In genomic region chr10:119143657-119144056, GRCh38 we compare ENCODE assay signal across 16 cellular contexts. TPM values are rescaled to one million over a fixed set of nuclear protein-coding genes. Genes with fewer than 3 reads are reported as not detected.
DNase-seq lines count a peak whose midpoint lies in the region; ATAC-seq and TF ChIP-seq lines count a peak whose summit lies in the region.
"Had no signal": no experiment of that assay in that cellular context is flagged by ENCODE, and none has a peak within 500 bp of the region (broad histone marks: within the 10 kb centered on the region; RNA-seq: fewer than 3 reads in every experiment).

No MANE protein-coding gene starts in this region.

- no peak for ATAC-seq in activated T-cell treated with anti-CD3 and anti-CD28 coated beads, Interleukin-2, amount 50 U/mL, for 72 hours (replicated peaks in 1 of 2)
- ATAC-seq in heart left ventricle, result no peak
- ATAC-seq: GM23338, HCT116 had no signal

- TF ChIP-seq CTCF in adrenal gland (IDR thresholded peaks at IDR 0.05), result no peak
- TF ChIP-seq CTCF in sigmoid colon (IDR thresholded peaks at IDR 0.05), result no peak
- TF ChIP-seq CTCF in heart left ventricle (IDR thresholded peaks at IDR 0.05), result no peak

- H3K4me1 ChIP-seq in adrenal gland (replicated peaks in 1 of 2) (peaks cover 7 to 12% of the 10 kb centered on the region in 2 donors), sigmoid colon (no peaks in the 10 kb centered on the region), heart left ventricle (peaks cover 0 to 11% (median 0%) of the 10 kb centered on the region in 12 donors)

- H3K27ac ChIP-seq in adrenal gland (peak overlapping the region in 3 of 5 donors; percentile 46 to 53 (median 53)), sigmoid colon (no peak overlapping the region), heart left ventricle (no peak overlapping the region)

- H3K36me3 ChIP-seq in adrenal gland (replicated peaks in 1 of 2) (peaks cover 0 to 12% of the 10 kb centered on the region in 2 donors), sigmoid colon (peaks cover 10 to 63% (median 16%) of the 10 kb centered on the region in 4 donors), heart left ventricle (peaks cover 0 to 81% (median 49%) of the 10 kb centered on the region in 9 donors)

- TF ChIP-seq POLR2A in adrenal gland (IDR thresholded peaks at IDR 0.05) (no peak), sigmoid colon (IDR thresholded peaks at IDR 0.05) (no peak), heart left ventricle (IDR thresholded peaks at IDR 0.05) (no peak)

- H3K4me3 Mint-ChIP-seq in activated T-cell treated with anti-CD3 and anti-CD28 coated beads, Interleukin-2, amount 50 U/mL, for 72 hours, result no peak overlapping the region
- H3K4me3 Mint-ChIP-seq: CD4-positive, alpha-beta memory T cell; GM23338; H9 had no signal

- H3K9me3 ChIP-seq in adrenal gland (replicated peaks in 1 of 3) (no peaks in the 10 kb centered on the region), sigmoid colon (no peaks in the 10 kb centered on the region), heart left ventricle (no peaks in the 10 kb centered on the region)

- no peak for TF ChIP-seq EP300 in sigmoid colon (IDR thresholded peaks at IDR 0.05)

- no peak overlapping the region for H3K4me3 ChIP-seq in adrenal gland
- H3K4me3 ChIP-seq in sigmoid colon, result no peak overlapping the region
- H3K4me3 ChIP-seq in heart left ventricle, result no peak overlapping the region
- H3K4me3 ChIP-seq: GM23338 had no signal

- 92 to 97% (median 93%) methylated on average over 8 to 10 of the region's 10 CpGs for WGBS in adrenal gland, 4 donors
- WGBS in sigmoid colon, 2 donors, result 86 to 96% methylated on average over 10 of the region's 10 CpGs
- WGBS in heart left ventricle, 4 donors, result 79 to 92% (median 83%) methylated on average over 9 to 10 of the region's 10 CpGs

- H3K9me3 Mint-ChIP-seq in activated T-cell treated with anti-CD3 and anti-CD28 coated beads, Interleukin-2, amount 50 U/mL, for 72 hours, result no peaks in the 10 kb centered on the region
- H3K9me3 Mint-ChIP-seq: H9 had no signal

- H3K36me3 Mint-ChIP-seq in activated T-cell treated with anti-CD3 and anti-CD28 coated beads, Interleukin-2, amount 50 U/mL, for 72 hours (ENCODE audit: insufficient read depth in 2 of 2), result peaks cover 0 to 7% of the 10 kb centered on the region in 2 donors

- H3K27me3 ChIP-seq in adrenal gland (no peaks in the 10 kb centered on the region), sigmoid colon (no peaks in the 10 kb centered on the region), heart left ventricle (no peaks in the 10 kb centered on the region)

- H3K27ac Mint-ChIP-seq in activated T-cell treated with anti-CD3 and anti-CD28 coated beads, Interleukin-2, amount 50 U/mL, for 72 hours, result peak overlapping the region; percentile 73
- H3K27ac Mint-ChIP-seq: GM23338 had no signal

- DNase-seq in activated T-cell treated with anti-CD3 and anti-CD28 coated beads, Interleukin-2, amount 50 U/mL, for 72 hours, result no peak
- no peak for DNase-seq in activated T-cell treated with anti-CD3 and anti-CD28 coated beads, Interleukin-2, amount 50 U/mL, for 1 hour
- DNase-seq in adrenal gland (no peak), sigmoid colon (peak; percentile 28), heart left ventricle (no peak), NCI-H187 treated with DMSO at 0.1 percent for 48 hours (lab: John Stamatoyannopoulos, UW) (no peak)
- DNase-seq: C1 segment of cervical spinal cord; Calu3; CD4-positive, alpha-beta memory T cell; COR-L47; DMS53; DMS79 treated with DMSO at 0.1 percent for 48 hours; GF-D8; H9 had no signal

- no peaks in the 10 kb centered on the region for H3K27me3 Mint-ChIP-seq in activated T-cell treated with anti-CD3 and anti-CD28 coated beads, Interleukin-2, amount 50 U/mL, for 72 hours (ENCODE audit: low read depth)
- H3K27me3 Mint-ChIP-seq: CD4-positive, alpha-beta memory T cell had no signal

- intact Hi-C loops in adrenal gland (cut with DNase I) (no loop called here), sigmoid colon (cut with DNase I) (no loop called here), heart left ventricle (cut with DNase I) (no loop called here)

- H3K4me1 Mint-ChIP-seq in activated T-cell treated with anti-CD3 and anti-CD28 coated beads, Interleukin-2, amount 50 U/mL, for 72 hours (ENCODE audit: low read depth), result peaks cover 10% of the 10 kb centered on the region
- H3K4me1 Mint-ChIP-seq: GM23338, H9 had no signal

RNA-seq across cellular contexts. Expression of gene SFXN4, which starts 21.9 kb away (rescaled TPM):
- total RNA-seq in activated T-cell treated with anti-CD3 and anti-CD28 coated beads, Interleukin-2, amount 50 U/mL, for 72 hours, result 10 to 100 TPM; 31.0 to 35.1 TPM
- 10 to 100 TPM; 31.0 to 55.7 (median 45.8) TPM for total RNA-seq in adrenal gland
- polyA plus RNA-seq in adrenal gland, result 100 to 1,000 TPM in 2 of 3 donors, 10 to 100 TPM in 1; 53.6 to 135 (median 102) TPM
- 10 to 100 TPM; 16.8 to 26.5 (median 19.6) TPM for total RNA-seq in sigmoid colon
- polyA plus RNA-seq in sigmoid colon, result 10 to 100 TPM; 14.8 to 48.3 (median 22.2) TPM
- total RNA-seq in heart left ventricle, result 10 to 100 TPM; 33.2 to 48.9 (median 39.6) TPM
- polyA plus RNA-seq in heart left ventricle, result 10 to 100 TPM; 60.6 to 68.5 TPM

RNA-seq across cellular contexts. Expression of gene PRDX3, which starts 35.0 kb away (rescaled TPM):
- 100 to 1,000 TPM; 125 to 134 TPM for total RNA-seq in activated T-cell treated with anti-CD3 and anti-CD28 coated beads, Interleukin-2, amount 50 U/mL, for 72 hours
- total RNA-seq in adrenal gland, result 100 to 1,000 TPM; 306 to 628 (median 425) TPM
- 100 to 1,000 TPM; 150 to 596 (median 200) TPM for polyA plus RNA-seq in adrenal gland
- total RNA-seq in sigmoid colon, result 100 to 1,000 TPM; 155 to 247 (median 169) TPM
- polyA plus RNA-seq in sigmoid colon, result 100 to 1,000 TPM; 133 to 267 (median 172) TPM
- 100 to 1,000 TPM; 199 to 385 (median 267) TPM for total RNA-seq in heart left ventricle
- 100 to 1,000 TPM; 130 to 257 TPM for polyA plus RNA-seq in heart left ventricle

RNA-seq across cellular contexts. Expression of gene DENND10, which starts 39.7 kb away (rescaled TPM):
- total RNA-seq in activated T-cell treated with anti-CD3 and anti-CD28 coated beads, Interleukin-2, amount 50 U/mL, for 72 hours, result 10 to 100 TPM; 39.4 to 41.3 TPM
- 10 to 100 TPM; 23.4 to 65.3 (median 45.9) TPM for total RNA-seq in adrenal gland
- polyA plus RNA-seq in adrenal gland, result 10 to 100 TPM; 10.3 to 34.5 (median 20.7) TPM
- total RNA-seq in sigmoid colon, result 10 to 100 TPM; 35.0 to 51.3 (median 39.3) TPM
- 10 to 100 TPM; 25.8 to 44.6 (median 43.2) TPM for polyA plus RNA-seq in sigmoid colon
- 10 to 100 TPM; 20.9 to 31.0 (median 24.4) TPM for total RNA-seq in heart left ventricle
- 10 to 100 TPM in 1 of 2 donors, 1 to 10 TPM in 1; 7.9 to 18.2 TPM for polyA plus RNA-seq in heart left ventricle

Comparison
In these comparisons a context has a peak if more than half of its experiments do, and no peak if none do; other contexts are left out.
1. H3K27ac ChIP-seq: peak in adrenal gland (3 of 5); none in sigmoid colon (0 of 4) and heart left ventricle (0 of 12).